ENCODE assay signal across 1 cellular context in the genomic region with DNA sequence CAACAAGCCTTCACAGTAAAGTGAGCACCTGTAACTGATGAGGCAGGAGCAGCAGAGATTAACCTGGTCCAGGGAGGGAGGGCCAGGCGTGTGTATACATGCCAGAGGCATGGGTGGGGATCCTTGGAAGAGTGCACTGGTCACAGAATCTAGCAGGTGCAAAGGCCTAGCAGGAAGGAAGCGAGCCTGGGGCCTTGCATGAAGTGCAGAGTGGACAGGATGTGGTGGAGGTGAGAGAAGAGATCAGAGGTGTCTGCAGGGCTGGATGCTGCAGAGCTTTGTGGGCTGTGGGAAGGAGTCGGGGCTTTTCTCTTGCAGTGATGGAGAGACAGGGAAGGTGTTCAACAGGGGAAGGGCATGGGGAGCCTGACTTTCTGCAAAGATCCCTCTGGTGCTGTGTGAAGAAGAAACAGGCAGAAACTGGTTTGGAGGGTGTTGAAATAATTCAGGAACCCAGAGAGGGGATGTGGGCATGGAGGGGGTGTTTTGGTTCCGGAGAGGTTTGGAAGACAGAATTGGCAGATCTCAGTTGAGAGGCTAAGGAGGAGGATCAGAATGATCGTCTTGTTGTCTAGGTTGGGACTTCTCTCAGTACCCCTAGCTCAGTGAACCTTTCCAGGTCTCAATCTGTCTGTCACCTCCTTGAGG.
TF ChIP-seq lines count a peak whose summit lies in the region.

No MANE protein-coding gene starts in this region.

TF ChIP-seq in GM12878, 131 proteins besides CTCF, POLR2A, EP300 and RAD21:
- TF ChIP-seq POLR2AphosphoS5 (IDR thresholded peaks at IDR 0.05; ENCODE audit: low read length), result no peak
- TF ChIP-seq IKZF1 (conservative IDR thresholded peaks at IDR 0.05), result peak; percentile 96
- TF ChIP-seq TCF12 (IDR thresholded peaks at IDR 0.05; ENCODE audit: low read depth, low read length), result peak; percentile 83
- no peak for TF ChIP-seq CHD1 (IDR thresholded peaks at IDR 0.05; ENCODE audit: low read depth, low read length)
- no peak for TF ChIP-seq TBL1XR1 (IDR thresholded peaks at IDR 0.05; ENCODE audit: low read depth, low read length)
- TF ChIP-seq, protein P1, sequence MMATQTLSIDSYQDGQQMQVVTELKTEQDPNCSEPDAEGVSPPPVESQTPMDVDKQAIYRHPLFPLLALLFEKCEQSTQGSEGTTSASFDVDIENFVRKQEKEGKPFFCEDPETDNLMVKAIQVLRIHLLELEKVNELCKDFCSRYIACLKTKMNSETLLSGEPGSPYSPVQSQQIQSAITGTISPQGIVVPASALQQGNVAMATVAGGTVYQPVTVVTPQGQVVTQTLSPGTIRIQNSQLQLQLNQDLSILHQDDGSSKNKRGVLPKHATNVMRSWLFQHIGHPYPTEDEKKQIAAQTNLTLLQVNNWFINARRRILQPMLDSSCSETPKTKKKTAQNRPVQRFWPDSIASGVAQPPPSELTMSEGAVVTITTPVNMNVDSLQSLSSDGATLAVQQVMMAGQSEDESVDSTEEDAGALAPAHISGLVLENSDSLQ (IDR thresholded peaks at IDR 0.05), result peak; percentile 54
- no peak for TF ChIP-seq JUNB (IDR thresholded peaks at IDR 0.05)
- TF ChIP-seq YBX1 (IDR thresholded peaks at IDR 0.05), result no peak
- TF ChIP-seq GABPA (IDR thresholded peaks at IDR 0.05; ENCODE audit: low read depth), result 0 out of 2 replicates have a peak, but pooled peaks have one; percentile 57
- TF ChIP-seq, protein P2, sequence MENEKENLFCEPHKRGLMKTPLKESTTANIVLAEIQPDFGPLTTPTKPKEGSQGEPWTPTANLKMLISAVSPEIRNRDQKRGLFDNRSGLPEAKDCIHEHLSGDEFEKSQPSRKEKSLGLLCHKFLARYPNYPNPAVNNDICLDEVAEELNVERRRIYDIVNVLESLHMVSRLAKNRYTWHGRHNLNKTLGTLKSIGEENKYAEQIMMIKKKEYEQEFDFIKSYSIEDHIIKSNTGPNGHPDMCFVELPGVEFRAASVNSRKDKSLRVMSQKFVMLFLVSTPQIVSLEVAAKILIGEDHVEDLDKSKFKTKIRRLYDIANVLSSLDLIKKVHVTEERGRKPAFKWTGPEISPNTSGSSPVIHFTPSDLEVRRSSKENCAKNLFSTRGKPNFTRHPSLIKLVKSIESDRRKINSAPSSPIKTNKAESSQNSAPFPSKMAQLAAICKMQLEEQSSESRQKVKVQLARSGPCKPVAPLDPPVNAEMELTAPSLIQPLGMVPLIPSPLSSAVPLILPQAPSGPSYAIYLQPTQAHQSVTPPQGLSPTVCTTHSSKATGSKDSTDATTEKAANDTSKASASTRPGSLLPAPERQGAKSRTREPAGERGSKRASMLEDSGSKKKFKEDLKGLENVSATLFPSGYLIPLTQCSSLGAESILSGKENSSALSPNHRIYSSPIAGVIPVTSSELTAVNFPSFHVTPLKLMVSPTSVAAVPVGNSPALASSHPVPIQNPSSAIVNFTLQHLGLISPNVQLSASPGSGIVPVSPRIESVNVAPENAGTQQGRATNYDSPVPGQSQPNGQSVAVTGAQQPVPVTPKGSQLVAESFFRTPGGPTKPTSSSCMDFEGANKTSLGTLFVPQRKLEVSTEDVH (IDR thresholded peaks at IDR 0.05; ENCODE audit: low read depth, partially characterized antibody), result no peak
- TF ChIP-seq RUNX3 (IDR thresholded peaks at IDR 0.05; ENCODE audit: low read length), result peak; percentile 94
- no peak for TF ChIP-seq HDAC6 (IDR thresholded peaks at IDR 0.05; ENCODE audit: unreplicated experiment)
- peak; percentile 85 for TF ChIP-seq NR2F1 (conservative IDR thresholded peaks at IDR 0.05)
- peak; percentile 93 for TF ChIP-seq EED (IDR thresholded peaks at IDR 0.05; ENCODE audit: low read depth)
- TF ChIP-seq BHLHE40 (IDR thresholded peaks at IDR 0.05; ENCODE audit: borderline replicate concordance in 1 of 2, low read depth in 2 of 2, low read length in 1 of 2), result peak in 1 of 2 experiments; percentile 53; a peak in 1 of 4 replicates
- TF ChIP-seq GATAD2B (conservative IDR thresholded peaks at IDR 0.05; ENCODE audit: low read depth), result peak; percentile 66; the same call in 1 of the 2 replicates
- TF ChIP-seq, protein P3, sequence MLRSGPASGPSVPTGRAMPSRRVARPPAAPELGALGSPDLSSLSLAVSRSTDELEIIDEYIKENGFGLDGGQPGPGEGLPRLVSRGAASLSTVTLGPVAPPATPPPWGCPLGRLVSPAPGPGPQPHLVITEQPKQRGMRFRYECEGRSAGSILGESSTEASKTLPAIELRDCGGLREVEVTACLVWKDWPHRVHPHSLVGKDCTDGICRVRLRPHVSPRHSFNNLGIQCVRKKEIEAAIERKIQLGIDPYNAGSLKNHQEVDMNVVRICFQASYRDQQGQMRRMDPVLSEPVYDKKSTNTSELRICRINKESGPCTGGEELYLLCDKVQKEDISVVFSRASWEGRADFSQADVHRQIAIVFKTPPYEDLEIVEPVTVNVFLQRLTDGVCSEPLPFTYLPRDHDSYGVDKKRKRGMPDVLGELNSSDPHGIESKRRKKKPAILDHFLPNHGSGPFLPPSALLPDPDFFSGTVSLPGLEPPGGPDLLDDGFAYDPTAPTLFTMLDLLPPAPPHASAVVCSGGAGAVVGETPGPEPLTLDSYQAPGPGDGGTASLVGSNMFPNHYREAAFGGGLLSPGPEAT (IDR thresholded peaks at IDR 0.05; ENCODE audit: low read depth), result peak; percentile 80
- TF ChIP-seq ATF7 (IDR thresholded peaks at IDR 0.05; ENCODE audit: low read depth), result peak; percentile 47
- peak; percentile 95 for TF ChIP-seq NBN (IDR thresholded peaks at IDR 0.05)
- TF ChIP-seq MYB (IDR thresholded peaks at IDR 0.05; ENCODE audit: borderline replicate concordance, low read depth, low read length), result no peak
- TF ChIP-seq SP1 (IDR thresholded peaks at IDR 0.05; ENCODE audit: low read depth, low read length), result peak; percentile 63
- peak; percentile 34; the same call in 1 of the 2 replicates for TF ChIP-seq CREM (IDR thresholded peaks at IDR 0.05; ENCODE audit: low read depth)
- TF ChIP-seq DPF2 (IDR thresholded peaks at IDR 0.05), result peak; percentile 85
- no peak for TF ChIP-seq SUZ12 (IDR thresholded peaks at IDR 0.05; ENCODE audit: unreplicated experiment)
- peak; percentile 51; the same call in 1 of the 2 replicates for TF ChIP-seq NFIC (IDR thresholded peaks at IDR 0.05; ENCODE audit: low read depth, low read length)
- no peak for TF ChIP-seq ZNF622 (IDR thresholded peaks at IDR 0.05)
- TF ChIP-seq BCL11A (IDR thresholded peaks at IDR 0.05; ENCODE audit: low read depth, low read length), result peak; percentile 79
- peak; percentile 61 for TF ChIP-seq CBFB (IDR thresholded peaks at IDR 0.05; ENCODE audit: low read depth)
- TF ChIP-seq HDGF (IDR thresholded peaks at IDR 0.05), result peak; percentile 93
- peak; percentile 41; the same call in 1 of the 2 replicates for TF ChIP-seq SPI1 (IDR thresholded peaks at IDR 0.05; ENCODE audit: borderline replicate concordance, insufficient read depth, low read depth, low read length)
- TF ChIP-seq PAX5 (IDR thresholded peaks at IDR 0.05; ENCODE audit: borderline replicate concordance, low read depth, low read length), result 0 out of 2 replicates have a peak, but pooled peaks have one; percentile 48
- TF ChIP-seq TCF3 (IDR thresholded peaks at IDR 0.05; ENCODE audit: borderline replicate concordance, insufficient read depth, low read depth, low read length), result peak; percentile 68; the same call in 1 of the 2 replicates
- peak; percentile 97 for TF ChIP-seq IKZF2 (IDR thresholded peaks at IDR 0.05)
- TF ChIP-seq RCOR1 (conservative IDR thresholded peaks at IDR 0.05; ENCODE audit: low read depth, low read length), result 0 out of 2 replicates have a peak, but pooled peaks have one; percentile 60
- TF ChIP-seq CHD2 (IDR thresholded peaks at IDR 0.05; ENCODE audit: borderline replicate concordance, low read depth, low read length), result peak; percentile 35; the same call in 1 of the 2 replicates
- TF ChIP-seq, protein P4, sequence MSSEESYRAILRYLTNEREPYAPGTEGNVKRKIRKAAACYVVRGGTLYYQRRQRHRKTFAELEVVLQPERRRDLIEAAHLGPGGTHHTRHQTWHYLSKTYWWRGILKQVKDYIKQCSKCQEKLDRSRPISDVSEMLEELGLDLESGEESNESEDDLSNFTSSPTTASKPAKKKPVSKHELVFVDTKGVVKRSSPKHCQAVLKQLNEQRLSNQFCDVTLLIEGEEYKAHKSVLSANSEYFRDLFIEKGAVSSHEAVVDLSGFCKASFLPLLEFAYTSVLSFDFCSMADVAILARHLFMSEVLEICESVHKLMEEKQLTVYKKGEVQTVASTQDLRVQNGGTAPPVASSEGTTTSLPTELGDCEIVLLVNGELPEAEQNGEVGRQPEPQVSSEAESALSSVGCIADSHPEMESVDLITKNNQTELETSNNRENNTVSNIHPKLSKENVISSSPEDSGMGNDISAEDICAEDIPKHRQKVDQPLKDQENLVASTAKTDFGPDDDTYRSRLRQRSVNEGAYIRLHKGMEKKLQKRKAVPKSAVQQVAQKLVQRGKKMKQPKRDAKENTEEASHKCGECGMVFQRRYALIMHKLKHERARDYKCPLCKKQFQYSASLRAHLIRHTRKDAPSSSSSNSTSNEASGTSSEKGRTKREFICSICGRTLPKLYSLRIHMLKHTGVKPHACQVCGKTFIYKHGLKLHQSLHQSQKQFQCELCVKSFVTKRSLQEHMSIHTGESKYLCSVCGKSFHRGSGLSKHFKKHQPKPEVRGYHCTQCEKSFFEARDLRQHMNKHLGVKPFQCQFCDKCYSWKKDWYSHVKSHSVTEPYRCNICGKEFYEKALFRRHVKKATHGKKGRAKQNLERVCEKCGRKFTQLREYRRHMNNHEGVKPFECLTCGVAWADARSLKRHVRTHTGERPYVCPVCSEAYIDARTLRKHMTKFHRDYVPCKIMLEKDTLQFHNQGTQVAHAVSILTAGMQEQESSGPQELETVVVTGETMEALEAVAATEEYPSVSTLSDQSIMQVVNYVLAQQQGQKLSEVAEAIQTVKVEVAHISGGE (CRISPR knock-in tag; IDR thresholded peaks at IDR 0.05), result no peak
- TF ChIP-seq, protein P5, sequence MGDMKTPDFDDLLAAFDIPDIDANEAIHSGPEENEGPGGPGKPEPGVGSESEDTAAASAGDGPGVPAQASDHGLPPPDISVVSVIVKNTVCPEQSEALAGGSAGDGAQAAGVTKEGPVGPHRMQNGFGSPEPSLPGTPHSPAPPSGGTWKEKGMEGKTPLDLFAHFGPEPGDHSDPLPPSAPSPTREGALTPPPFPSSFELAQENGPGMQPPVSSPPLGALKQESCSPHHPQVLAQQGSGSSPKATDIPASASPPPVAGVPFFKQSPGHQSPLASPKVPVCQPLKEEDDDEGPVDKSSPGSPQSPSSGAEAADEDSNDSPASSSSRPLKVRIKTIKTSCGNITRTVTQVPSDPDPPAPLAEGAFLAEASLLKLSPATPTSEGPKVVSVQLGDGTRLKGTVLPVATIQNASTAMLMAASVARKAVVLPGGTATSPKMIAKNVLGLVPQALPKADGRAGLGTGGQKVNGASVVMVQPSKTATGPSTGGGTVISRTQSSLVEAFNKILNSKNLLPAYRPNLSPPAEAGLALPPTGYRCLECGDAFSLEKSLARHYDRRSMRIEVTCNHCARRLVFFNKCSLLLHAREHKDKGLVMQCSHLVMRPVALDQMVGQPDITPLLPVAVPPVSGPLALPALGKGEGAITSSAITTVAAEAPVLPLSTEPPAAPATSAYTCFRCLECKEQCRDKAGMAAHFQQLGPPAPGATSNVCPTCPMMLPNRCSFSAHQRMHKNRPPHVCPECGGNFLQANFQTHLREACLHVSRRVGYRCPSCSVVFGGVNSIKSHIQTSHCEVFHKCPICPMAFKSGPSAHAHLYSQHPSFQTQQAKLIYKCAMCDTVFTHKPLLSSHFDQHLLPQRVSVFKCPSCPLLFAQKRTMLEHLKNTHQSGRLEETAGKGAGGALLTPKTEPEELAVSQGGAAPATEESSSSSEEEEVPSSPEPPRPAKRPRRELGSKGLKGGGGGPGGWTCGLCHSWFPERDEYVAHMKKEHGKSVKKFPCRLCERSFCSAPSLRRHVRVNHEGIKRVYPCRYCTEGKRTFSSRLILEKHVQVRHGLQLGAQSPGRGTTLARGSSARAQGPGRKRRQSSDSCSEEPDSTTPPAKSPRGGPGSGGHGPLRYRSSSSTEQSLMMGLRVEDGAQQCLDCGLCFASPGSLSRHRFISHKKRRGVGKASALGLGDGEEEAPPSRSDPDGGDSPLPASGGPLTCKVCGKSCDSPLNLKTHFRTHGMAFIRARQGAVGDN (IDR thresholded peaks at IDR 0.05), result peak; percentile 77
- TF ChIP-seq TARDBP (IDR thresholded peaks at IDR 0.05; ENCODE audit: borderline replicate concordance), result no peak
- TF ChIP-seq MTA2 (IDR thresholded peaks at IDR 0.05; ENCODE audit: low read depth), result peak; percentile 79
- TF ChIP-seq BMI1 (IDR thresholded peaks at IDR 0.05; ENCODE audit: borderline replicate concordance), result peak; percentile 42; the same call in 1 of the 2 replicates
- peak in 1 of 2 experiments; percentile 75; a peak in 2 of 4 replicates for TF ChIP-seq ETV6 (conservative IDR thresholded peaks at IDR 0.05 in 1 of 2, IDR thresholded peaks at IDR 0.05 in 1 of 2; ENCODE audit: borderline replicate concordance in 1 of 2, low read depth in 1 of 2)
- TF ChIP-seq MEF2A (IDR thresholded peaks at IDR 0.05; ENCODE audit: insufficient read depth, low read depth, low read length), result no peak
- TF ChIP-seq, protein P6, sequence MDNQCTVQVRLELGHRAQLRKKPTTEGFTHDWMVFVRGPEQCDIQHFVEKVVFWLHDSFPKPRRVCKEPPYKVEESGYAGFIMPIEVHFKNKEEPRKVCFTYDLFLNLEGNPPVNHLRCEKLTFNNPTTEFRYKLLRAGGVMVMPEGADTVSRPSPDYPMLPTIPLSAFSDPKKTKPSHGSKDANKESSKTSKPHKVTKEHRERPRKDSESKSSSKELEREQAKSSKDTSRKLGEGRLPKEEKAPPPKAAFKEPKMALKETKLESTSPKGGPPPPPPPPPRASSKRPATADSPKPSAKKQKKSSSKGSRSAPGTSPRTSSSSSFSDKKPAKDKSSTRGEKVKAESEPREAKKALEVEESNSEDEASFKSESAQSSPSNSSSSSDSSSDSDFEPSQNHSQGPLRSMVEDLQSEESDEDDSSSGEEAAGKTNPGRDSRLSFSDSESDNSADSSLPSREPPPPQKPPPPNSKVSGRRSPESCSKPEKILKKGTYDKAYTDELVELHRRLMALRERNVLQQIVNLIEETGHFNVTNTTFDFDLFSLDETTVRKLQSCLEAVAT (IDR thresholded peaks at IDR 0.05), result peak; percentile 90
- peak; percentile 64 for TF ChIP-seq MEF2B (IDR thresholded peaks at IDR 0.05; ENCODE audit: partially characterized antibody, poor library complexity, severe bottlenecking)
- no peak for TF ChIP-seq SREBF1 (IDR thresholded peaks at IDR 0.05; ENCODE audit: low read length)
